8 cellular contexts compared by ENCODE assay signal in the genomic region with DNA sequence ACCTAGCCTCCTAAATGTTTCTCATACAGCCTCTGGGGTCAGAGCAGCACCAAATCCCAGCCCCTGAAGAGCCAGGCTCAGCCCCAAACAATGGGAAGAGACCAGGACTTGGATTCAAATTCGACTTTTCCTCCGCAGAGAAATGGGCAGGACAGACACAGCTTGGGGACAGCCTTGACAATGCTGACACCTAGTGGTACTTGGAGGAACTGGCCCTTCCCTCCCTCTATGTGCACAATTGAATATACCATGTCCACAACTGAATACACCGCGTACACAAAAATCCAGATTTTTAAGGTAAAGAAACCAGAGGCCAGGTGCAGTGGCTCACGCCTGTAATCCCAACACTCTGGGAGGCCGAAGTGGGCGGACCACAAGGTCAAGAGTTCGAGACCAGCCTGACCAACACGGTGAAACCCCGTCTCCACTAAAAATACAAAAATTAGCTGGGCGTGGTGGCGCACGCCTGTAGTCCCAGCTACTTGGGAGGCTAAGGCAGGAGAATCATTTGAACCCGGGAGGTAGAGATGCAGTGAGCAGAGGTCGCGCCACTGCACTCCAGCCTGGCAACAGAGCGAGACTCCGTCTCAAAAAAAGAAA. TPM values are rescaled to one million over a fixed set of nuclear protein-coding genes. Genes with fewer than 3 reads are reported as not detected.
A peak's percentile ranks its signal among the peaks of the same experiment; 100 is the strongest.
DNase-seq lines count a peak whose midpoint lies in the region; ATAC-seq lines count a peak whose summit lies in the region.
"Not testable (repeated sequence)": the region's sequence is repeated elsewhere in the genome, so short reads cannot be mapped to it uniquely, and the experiment has no call there.

No MANE protein-coding gene starts in this region.

- H3K27ac Mint-ChIP-seq in stimulated activated naive CD8-positive, alpha-beta T cell treated with anti-CD3 and anti-CD28 coated beads, Interleukin-15, amount 100 ng/mL, for 72 hours: not testable (repeated sequence)

- not testable (repeated sequence) for H3K27me3 Mint-ChIP-seq in stimulated activated naive CD8-positive, alpha-beta T cell treated with anti-CD3 and anti-CD28 coated beads, Interleukin-15, amount 100 ng/mL, for 72 hours

- H3K4me3 Mint-ChIP-seq in stimulated activated naive CD8-positive, alpha-beta T cell treated with anti-CD3 and anti-CD28 coated beads, Interleukin-15, amount 100 ng/mL, for 72 hours: not testable (repeated sequence)

- DNase-seq in DMS 273 (lab: John Stamatoyannopoulos, UW; ENCODE audit: unreplicated experiment) (peak; percentile 85), HUDEP-2 (lab: John Stamatoyannopoulos, UW; ENCODE audit: unreplicated experiment in 76 of 76) (peak in 49 of 76 experiments; percentile 3 to 65 (median 33)), NCI-H748 (lab: John Stamatoyannopoulos, UW; ENCODE audit: unreplicated experiment) (peak; percentile 52), astrocyte of the hippocampus (ENCODE audit: low read depth, low spot score) (peak; percentile 82), occipital lobe (lab: John Stamatoyannopoulos, UW) (peak; percentile 27)
- peak; percentile 32 to 61 (median 39) for DNase-seq in activated CD4-positive, CD25-positive, alpha-beta regulatory T cell (lab: John Stamatoyannopoulos, UW)
- not testable (repeated sequence) for DNase-seq in Right ventricle myocardium superior
- DNase-seq in stimulated activated naive CD8-positive, alpha-beta T cell treated with anti-CD3 and anti-CD28 coated beads, Interleukin-15, amount 100 ng/mL, for 72 hours: peak; percentile 63 to 66

- ATAC-seq in Right ventricle myocardium superior (ENCODE audit: poor library complexity): peak; percentile 89
- peak; percentile 68 for ATAC-seq in stimulated activated naive CD8-positive, alpha-beta T cell treated with anti-CD3 and anti-CD28 coated beads, Interleukin-15, amount 100 ng/mL, for 72 hours

- not testable (repeated sequence) for H3K9me3 Mint-ChIP-seq in stimulated activated naive CD8-positive, alpha-beta T cell treated with anti-CD3 and anti-CD28 coated beads, Interleukin-15, amount 100 ng/mL, for 72 hours

- intact Hi-C loops in Right ventricle myocardium superior (cut with DNase I): loop anchor here (5.0 to 10.0 kb wide), 3 partner anchors 168 to 400 kb away; a partner anchor contains a TSS

- H3K4me1 Mint-ChIP-seq in stimulated activated naive CD8-positive, alpha-beta T cell treated with anti-CD3 and anti-CD28 coated beads, Interleukin-15, amount 100 ng/mL, for 72 hours: not testable (repeated sequence)

RNA-seq across cellular contexts. Expression of a gene that starts 11.7 kb away (rescaled TPM):
- total RNA-seq in Right ventricle myocardium superior (2.3 TPM), occipital lobe (2.7 TPM)

RNA-seq across cellular contexts. Expression of a gene that starts 12.2 kb away (rescaled TPM):
- total RNA-seq in Right ventricle myocardium superior (15.6 TPM), occipital lobe (30.3 TPM)

RNA-seq across cellular contexts. Expression of a gene that starts 21.5 kb away (rescaled TPM):
- total RNA-seq in Right ventricle myocardium superior (11.6 TPM), occipital lobe (7.6 TPM)

RNA-seq across cellular contexts. Expression of a gene that starts 38.4 kb away (rescaled TPM):
- total RNA-seq in Right ventricle myocardium superior: 15.8 TPM
- 43.4 TPM for total RNA-seq in occipital lobe

RNA-seq across cellular contexts. Expression of a gene that starts 49.0 kb away (rescaled TPM):
- total RNA-seq in Right ventricle myocardium superior (0.05 TPM), occipital lobe (107 TPM)
